21 cellular contexts compared by ENCODE assay signal in genomic region chr1:223020770-223021169, GRCh38.
A peak's percentile ranks its signal among the peaks of the same experiment; 100 is the strongest.
DNase-seq lines count a peak whose midpoint lies in the region; ATAC-seq and TF ChIP-seq lines count a peak whose summit lies in the region.
"Had no signal": no experiment of that assay in that cellular context is flagged by ENCODE, and none has a peak within 500 bp of the region (broad histone marks: within the 10 kb centered on the region; RNA-seq: fewer than 3 reads in every experiment).

No MANE protein-coding gene starts in this region.

- H3K9me3 ChIP-seq in neural progenitor cell (ENCODE audit: low read depth) (no peaks in the 10 kb centered on the region), spleen (no peaks in the 10 kb centered on the region)
- H3K9me3 ChIP-seq: BE2C had no signal

- POLR2A ChIA-PET in WTC11 (lab: Charles Lee): interaction anchor here (1.1 to 2.0 kb wide), 2 partner anchors 9 kb away, joined by 5 read pairs; no protein-coding TSS in a partner anchor

- no peak overlapping the region for H2AFZ ChIP-seq in GM23338
- H2AFZ ChIP-seq in neural progenitor cell (replicated peaks): no peak overlapping the region

- H3K27me3 Mint-ChIP-seq in GM23338 (ENCODE audit: insufficient read depth, low read depth, poor library complexity) (peaks cover 30% of the 10 kb centered on the region), WTC11 (ENCODE audit: low read depth) (no peaks in the 10 kb centered on the region), neural progenitor cell (ENCODE audit: insufficient read depth, low read depth) (peaks cover 13% of the 10 kb centered on the region)
- H3K27me3 Mint-ChIP-seq: IgD-negative memory B cell had no signal

- H3K79me2 ChIP-seq in GM23338 (replicated peaks; ENCODE audit: insufficient read depth) (peaks cover 11% of the 10 kb centered on the region), neural progenitor cell (ENCODE audit: low read depth) (no peaks in the 10 kb centered on the region)

- H3K4me1 Mint-ChIP-seq in GM23338 (peaks cover 70% of the 10 kb centered on the region), WTC11 (peaks cover 81% of the 10 kb centered on the region), neural progenitor cell (peaks cover 48% of the 10 kb centered on the region)
- H3K4me1 Mint-ChIP-seq: CD4-positive, CD25-positive, alpha-beta regulatory T cell; CD8-positive, alpha-beta memory T cell; IgD-negative memory B cell had no signal

- no peak for TF ChIP-seq POLR2A in spleen (IDR thresholded peaks at IDR 0.05)

- H3F3A ChIP-seq in GM23338 (replicated peaks; ENCODE audit: low read depth) (peaks cover 88% of the 10 kb centered on the region), neural progenitor cell (ENCODE audit: low read depth) (peaks cover 28% of the 10 kb centered on the region)

- H3K9me3 Mint-ChIP-seq in GM23338: peaks cover 11% of the 10 kb centered on the region
- H3K9me3 Mint-ChIP-seq in WTC11: no peaks in the 10 kb centered on the region
- H3K9me3 Mint-ChIP-seq in neural progenitor cell: peaks cover 23% of the 10 kb centered on the region
- H3K9me3 Mint-ChIP-seq: CD8-positive, alpha-beta memory T cell; IgD-negative memory B cell had no signal

- H4K20me1 ChIP-seq in GM23338 (replicated peaks; ENCODE audit: insufficient read depth) (peaks cover 32% of the 10 kb centered on the region), neural progenitor cell (ENCODE audit: low read depth) (peaks cover 9% of the 10 kb centered on the region)

- 64 to 94% (median 89%) methylated on average over 4 of the region's 4 CpGs for WGBS in spleen, 5 donors

- H3K27ac ChIP-seq in GM23338 (ENCODE audit: low read depth) (peak overlapping the region; percentile 98), neural progenitor cell (no peak overlapping the region), spleen (no peak overlapping the region)

- H3K4me2 ChIP-seq in GM23338: peak overlapping the region; percentile 55; the same call in 1 of the 2 replicates
- no peak overlapping the region for H3K4me2 ChIP-seq in neural progenitor cell

- intact Hi-C loops in spleen (cut with DNase I; ENCODE audit: low total_unique reads): no loop called here

- DNase-seq in GM23338 (ENCODE audit: low spot score) (no peak), WTC11 (ENCODE audit: low spot score) (no peak), neural progenitor cell (ENCODE audit: low spot score) (no peak), spleen (peak; percentile 47), dermis blood vessel endothelial cell (no peak)
- DNase-seq: ACHN; BE2C; C1 segment of cervical spinal cord; CD4-positive, CD25-positive, alpha-beta regulatory T cell; CD8-positive, alpha-beta memory T cell; COR-L47; DMS 273 treated with DMSO at 0.1 percent for 48 hours; DMS53; DND-41; EL; GOT3; H9 had no signal

- no peaks in the 10 kb centered on the region for H3K9me2 ChIP-seq in GM23338 (ENCODE audit: insufficient read depth)

- CTCF ChIA-PET in WTC11 (lab: Charles Lee): interaction anchor here (1.0 kb wide), 1 partner anchor 69 kb away, joined by 4 read pairs; no protein-coding TSS in a partner anchor

- H3K4me1 ChIP-seq in GM23338 (ENCODE audit: insufficient read depth): peaks cover 60% of the 10 kb centered on the region
- peaks cover 24% of the 10 kb centered on the region for H3K4me1 ChIP-seq in neural progenitor cell
- H3K4me1 ChIP-seq in spleen: peaks cover 0 to 4% (median 0%) of the 10 kb centered on the region in 6 donors
- H3K4me1 ChIP-seq: BE2C had no signal

- H3K4me3 Mint-ChIP-seq in GM23338 (no peak overlapping the region), WTC11 (no peak overlapping the region), neural progenitor cell (no peak overlapping the region)
- H3K4me3 Mint-ChIP-seq: CD4-positive, CD25-positive, alpha-beta regulatory T cell; CD8-positive, alpha-beta memory T cell; H9; IgD-negative memory B cell had no signal

- ATAC-seq in GM23338 (no peak), WTC11 (no peak), GM21390 (IDR thresholded peaks at IDR 0.05; ENCODE audit: unreplicated experiment) (no peak)
- ATAC-seq: GM12878, HepG2 had no signal

- no peaks in the 10 kb centered on the region for H3K27me3 ChIP-seq in GM23338 (ENCODE audit: insufficient read depth)
- no peaks in the 10 kb centered on the region for H3K27me3 ChIP-seq in neural progenitor cell
- no peaks in the 10 kb centered on the region for H3K27me3 ChIP-seq in spleen (replicated peaks in 1 of 7)
- H3K27me3 ChIP-seq: BE2C had no signal

- no peak overlapping the region for H3K9ac ChIP-seq in neural progenitor cell

- H3K36me3 Mint-ChIP-seq in GM23338 (ENCODE audit: low read depth): peaks cover 93% of the 10 kb centered on the region
- peaks cover 86% of the 10 kb centered on the region for H3K36me3 Mint-ChIP-seq in WTC11
- H3K36me3 Mint-ChIP-seq in neural progenitor cell: peaks cover 5% of the 10 kb centered on the region
- H3K36me3 Mint-ChIP-seq: CD4-positive, CD25-positive, alpha-beta regulatory T cell; CD8-positive, alpha-beta memory T cell; IgD-negative memory B cell had no signal

- no peak for TF ChIP-seq CTCF in GM23338 (conservative IDR thresholded peaks at IDR 0.05; ENCODE audit: low read depth in 2 of 2)
- no peak for TF ChIP-seq CTCF in WTC11 (IDR thresholded peaks at IDR 0.05)
- no peak for TF ChIP-seq CTCF in neural progenitor cell (IDR thresholded peaks at IDR 0.05)
- TF ChIP-seq CTCF in spleen (IDR thresholded peaks at IDR 0.05 in 8 of 11, conservative IDR thresholded peaks at IDR 0.05 in 3 of 11): no peak

- H3K36me3 ChIP-seq in GM23338 (ENCODE audit: insufficient read depth): peaks cover 54% of the 10 kb centered on the region
- no peaks in the 10 kb centered on the region for H3K36me3 ChIP-seq in neural progenitor cell
- no peaks in the 10 kb centered on the region for H3K36me3 ChIP-seq in spleen
- H3K36me3 ChIP-seq: BE2C had no signal

- H3K27ac Mint-ChIP-seq in GM23338 (no peak overlapping the region), WTC11 (peak overlapping the region; percentile 89), neural progenitor cell (peak overlapping the region; percentile 69)
- H3K27ac Mint-ChIP-seq: CD4-positive, CD25-positive, alpha-beta regulatory T cell; CD8-positive, alpha-beta memory T cell had no signal

- H3K4me3 ChIP-seq in GM23338 (peak overlapping the region; percentile 23; the same call in 1 of the 2 replicates), neural progenitor cell (no peak overlapping the region), spleen (no peak overlapping the region)
- H3K4me3 ChIP-seq: GM12878 had no signal

TF ChIP-seq in WTC11, 78 proteins besides CTCF, POLR2A, EP300 and RAD21:
- no peak for TF ChIP-seq ZNF425 (CRISPR knock-in tag; conservative IDR thresholded peaks at IDR 0.05)
- TF ChIP-seq PRRX2 (CRISPR knock-in tag; IDR thresholded peaks at IDR 0.05): no peak
